ENCODE assay signal across 8 cellular contexts in the genomic region with DNA sequence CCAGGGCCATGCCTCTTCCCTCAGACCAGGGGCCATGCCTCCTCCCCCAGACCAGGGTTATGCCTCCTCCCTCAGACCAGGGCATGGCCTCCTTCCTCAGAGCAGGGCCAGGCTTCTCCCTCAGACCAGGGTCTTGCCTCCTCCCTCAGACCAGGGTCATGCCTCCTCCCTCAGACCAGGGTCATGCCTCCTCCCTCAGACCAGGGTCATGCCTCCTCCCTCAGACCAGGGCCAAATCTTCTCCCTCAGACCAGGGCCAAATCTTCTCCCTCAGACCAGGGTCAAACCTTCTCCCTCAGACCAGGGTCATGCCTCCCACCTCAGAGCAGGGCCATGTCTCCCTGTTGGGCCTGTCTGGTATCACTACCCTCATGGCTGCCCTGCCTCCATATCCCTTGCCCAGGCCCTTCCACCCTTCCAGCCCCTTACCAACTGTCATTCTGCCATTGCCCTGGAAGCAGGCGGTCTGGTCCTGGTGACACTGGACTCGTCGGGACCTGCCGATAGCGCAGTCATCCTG. TPM values are rescaled to one million over a fixed set of nuclear protein-coding genes. Genes with fewer than 3 reads are reported as not detected.
DNase-seq lines count a peak whose midpoint lies in the region; ATAC-seq and TF ChIP-seq lines count a peak whose summit lies in the region.

No MANE protein-coding gene starts in this region.

- H3K27ac ChIP-seq in right lobe of liver = no peak overlapping the region
- H3K27ac ChIP-seq in testis = no peak overlapping the region

- H3K9me3 ChIP-seq in right lobe of liver (no peaks in the 10 kb centered on the region), testis (no peaks in the 10 kb centered on the region)

- H3K27me3 Mint-ChIP-seq in activated CD4-positive, alpha-beta T cell treated with anti-CD3 and anti-CD28 coated beads, Interleukin-2, amount 10 ng/mL, durations not matched to agents 7 days and 5 days = peaks cover 22% of the 10 kb centered on the region

- TF ChIP-seq POLR2A in right lobe of liver (IDR thresholded peaks at IDR 0.05) (no peak), testis (IDR thresholded peaks at IDR 0.05) (no peak)

- intact Hi-C loops in right lobe of liver (cut with DNase I) = no loop called here
- intact Hi-C loops in testis (cut with DNase I; ENCODE audit: low total_unique reads) = no loop called here

- H3K4me1 ChIP-seq in right lobe of liver (peaks cover 0 to 4% (median 0%) of the 10 kb centered on the region in 4 donors), testis (peaks cover 4% of the 10 kb centered on the region)

- no peaks in the 10 kb centered on the region for H3K36me3 Mint-ChIP-seq in activated CD4-positive, alpha-beta T cell treated with anti-CD3 and anti-CD28 coated beads, Interleukin-2, amount 10 ng/mL, durations not matched to agents 7 days and 5 days (ENCODE audit: low read depth)

- in situ Hi-C loops in astrocyte of the cerebellum (cut with HindIII; ENCODE audit: low sequenced_read_pairs) = no loop called here

- TF ChIP-seq CTCF in astrocyte of the cerebellum (IDR thresholded peaks at IDR 0.05; ENCODE audit: low read depth, low read length, missing control alignments) (no peak), right lobe of liver (IDR thresholded peaks at IDR 0.05) (no peak), testis (IDR thresholded peaks at IDR 0.05) (no peak)

- no peak for ATAC-seq in right lobe of liver

- DNase-seq in activated CD4-positive, alpha-beta T cell treated with anti-CD3 and anti-CD28 coated beads, Interleukin-2, amount 10 ng/mL, durations not matched to agents 7 days and 5 days = no peak
- no peak for DNase-seq in activated CD4-positive, alpha-beta T cell treated with anti-CD3 and anti-CD28 coated beads for 4 hours
- DNase-seq in astrocyte of the cerebellum (ENCODE audit: low read depth) (no peak), right lobe of liver (no peak), testis (no peak), NCI-H345 treated with DMSO at 0.1 percent for 48 hours (lab: John Stamatoyannopoulos, UW; ENCODE audit: unreplicated experiment) (no peak)
- DNase-seq in stimulated activated CD4-positive, alpha-beta T cell treated with anti-CD3 and anti-CD28 coated beads, Interleukin-1b, Interleukin-23, amount 100 ng/mL, for 48 hours = no peak
- no peak for DNase-seq in stimulated activated CD8-positive, alpha-beta memory T cell treated with anti-CD3 and anti-CD28 coated beads, Interleukin-4, amount 100 ng/mL, for 48 hours

- POLR2A ChIA-PET in activated CD4-positive, alpha-beta T cell treated with anti-CD3 and anti-CD28 coated beads, Interleukin-2, amount 10 ng/mL, durations not matched to agents 7 days and 5 days (lab: Charles Lee) = no interaction called here

- no peaks in the 10 kb centered on the region for H3K9me3 Mint-ChIP-seq in activated CD4-positive, alpha-beta T cell treated with anti-CD3 and anti-CD28 coated beads, Interleukin-2, amount 10 ng/mL, durations not matched to agents 7 days and 5 days

- H3K4me3 Mint-ChIP-seq in activated CD4-positive, alpha-beta T cell treated with anti-CD3 and anti-CD28 coated beads, Interleukin-2, amount 10 ng/mL, durations not matched to agents 7 days and 5 days = peak overlapping the region; percentile 73

- WGBS in right lobe of liver (ENCODE audit: insufficient coverage, low coverage, low lambda C conversion rate, missing lambda C conversion rate) = no CpG with 5 or more reads among the region's 5 CpGs
- 43% methylated on average over 5 of the region's 5 CpGs; no CpG with 5 or more reads in 1 of the 2 donors for WGBS in testis, 2 donors

- H3K4me3 ChIP-seq in astrocyte of the cerebellum (ENCODE audit: low read depth, low read length) = peak overlapping the region; percentile 45
- H3K4me3 ChIP-seq in right lobe of liver = peak overlapping the region in 2 of 3 donors; percentile 31
- H3K4me3 ChIP-seq in testis = peak overlapping the region; percentile 2 to 55

- no peaks in the 10 kb centered on the region for H3K36me3 ChIP-seq in right lobe of liver
- H3K36me3 ChIP-seq in testis (ENCODE audit: low read depth, missing control alignments) = no peaks in the 10 kb centered on the region

- H3K27me3 ChIP-seq in right lobe of liver (no peaks in the 10 kb centered on the region), testis (no peaks in the 10 kb centered on the region)

- H3K4me1 Mint-ChIP-seq in activated CD4-positive, alpha-beta T cell treated with anti-CD3 and anti-CD28 coated beads, Interleukin-2, amount 10 ng/mL, durations not matched to agents 7 days and 5 days = peaks cover 21% of the 10 kb centered on the region

- CTCF ChIA-PET in activated CD4-positive, alpha-beta T cell treated with anti-CD3 and anti-CD28 coated beads, Interleukin-2, amount 10 ng/mL, durations not matched to agents 7 days and 5 days (lab: Charles Lee) = no interaction called here

- H3K27ac Mint-ChIP-seq in activated CD4-positive, alpha-beta T cell treated with anti-CD3 and anti-CD28 coated beads, Interleukin-2, amount 10 ng/mL, durations not matched to agents 7 days and 5 days = no peak overlapping the region

RNA-seq across cellular contexts. Expression of gene LYPD5, which starts 4.2 kb away (rescaled TPM):
- under 1 TPM; 0.62 to 0.79 TPM for total RNA-seq in activated CD4-positive, alpha-beta T cell treated with anti-CD3 and anti-CD28 coated beads, Interleukin-2, amount 10 ng/mL, durations not matched to agents 7 days and 5 days
- under 1 TPM in 2 of 6 experiments, not detected in 4; 0.80 to 0.87 TPM for total RNA-seq in right lobe of liver
- 10 to 100 TPM in 1 of 2 donors, 1 to 10 TPM in 1; 4.9 to 14.7 TPM for total RNA-seq in testis
- 12.6 TPM for polyA plus RNA-seq in testis (ENCODE audit: insufficient read depth, low read depth, low replicate concordance)

RNA-seq across cellular contexts. Expression of gene KCNN4, which starts 17.3 kb away (rescaled TPM):
- total RNA-seq in activated CD4-positive, alpha-beta T cell treated with anti-CD3 and anti-CD28 coated beads, Interleukin-2, amount 10 ng/mL, durations not matched to agents 7 days and 5 days = 10 to 100 TPM; 31.9 to 34.5 TPM
- total RNA-seq in right lobe of liver = 1 to 10 TPM in 1 of 6 experiments, under 1 TPM in 4, not detected in 1; 0.18 to 1.4 (median 0.27) TPM
- total RNA-seq in testis = 1 to 10 TPM; 2.3 to 4.6 TPM
- 4.1 TPM for polyA plus RNA-seq in testis (ENCODE audit: insufficient read depth, low read depth, low replicate concordance)

RNA-seq across cellular contexts. Expression of gene ZNF283, which starts 29.0 kb away (rescaled TPM):
- total RNA-seq in activated CD4-positive, alpha-beta T cell treated with anti-CD3 and anti-CD28 coated beads, Interleukin-2, amount 10 ng/mL, durations not matched to agents 7 days and 5 days = 1 to 10 TPM; 6.1 to 7.4 TPM
- total RNA-seq in right lobe of liver (1 to 10 TPM; 1.7 to 4.0 (median 2.2) TPM), testis (10 to 100 TPM in 1 of 2 donors, 1 to 10 TPM in 1; 6.9 to 10.7 TPM)
- polyA plus RNA-seq in testis (ENCODE audit: insufficient read depth, low read depth, low replicate concordance) = 2.9 TPM

RNA-seq across cellular contexts. Expression of gene SMG9, which starts 43.3 kb away (rescaled TPM):
- total RNA-seq in activated CD4-positive, alpha-beta T cell treated with anti-CD3 and anti-CD28 coated beads, Interleukin-2, amount 10 ng/mL, durations not matched to agents 7 days and 5 days = 10 to 100 TPM; 69.1 to 71.0 TPM
- total RNA-seq in right lobe of liver (10 to 100 TPM in 2 of 6 experiments, 1 to 10 TPM in 4; 6.5 to 13.5 (median 9.8) TPM), testis (10 to 100 TPM; 65.0 to 76.8 TPM)
- polyA plus RNA-seq in testis (ENCODE audit: insufficient read depth, low read depth, low replicate concordance) = 144 TPM

Comparison
In these comparisons a context has a peak if more than half of its experiments do, and no peak if none do; other contexts are left out.
1. RNA of gene KCNN4, which starts 17.3 kb away (total RNA-seq): 31.9 to 34.5 TPM in activated CD4-positive, alpha-beta T cell treated with anti-CD3 and anti-CD28 coated beads, Interleukin-2, amount 10 ng/mL, durations not matched to agents 7 days and 5 days; 2.3 to 4.6 TPM in testis and 0.18 to 1.4 TPM in right lobe of liver; every median in the first group is over 4 times any median in the second.
2. Peak in every context shown above with its lines, with median percentiles within 50 percentile points of each other: H3K4me3 ChIP-seq.